11 cellular contexts compared by ENCODE assay signal in the genomic region with DNA sequence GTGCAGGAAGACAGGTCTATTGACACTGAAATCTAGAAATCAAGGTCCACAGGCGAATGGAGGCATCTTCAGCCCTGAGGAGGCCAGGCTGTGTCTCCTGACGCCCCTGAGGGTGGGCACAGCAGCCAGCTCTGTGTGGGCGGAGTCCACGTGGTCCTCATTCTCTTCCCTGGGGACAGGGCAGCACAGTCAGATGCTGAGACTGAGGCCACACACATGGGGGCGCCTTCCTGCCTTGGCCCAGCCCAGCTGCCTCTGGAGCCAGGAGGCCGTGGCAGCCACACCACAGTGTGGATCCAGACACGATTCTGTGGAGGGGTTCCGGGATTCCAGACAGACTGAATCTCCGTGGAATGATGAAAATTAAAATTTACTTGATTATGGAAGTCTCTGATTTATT. TPM values are rescaled to one million over a fixed set of nuclear protein-coding genes. Genes with fewer than 3 reads are reported as not detected.
A peak's percentile ranks its signal among the peaks of the same experiment; 100 is the strongest.
DNase-seq lines count a peak whose midpoint lies in the region; ATAC-seq and TF ChIP-seq lines count a peak whose summit lies in the region.
"Had no signal": no experiment of that assay in that cellular context is flagged by ENCODE, and none has a peak within 500 bp of the region (broad histone marks: within the 10 kb centered on the region; RNA-seq: fewer than 3 reads in every experiment).

No MANE protein-coding gene starts in this region.

- H3K27me3 Mint-ChIP-seq in WTC11 (ENCODE audit: low read depth): no peaks in the 10 kb centered on the region
- peaks cover 4% of the 10 kb centered on the region for H3K27me3 Mint-ChIP-seq in neural progenitor cell (ENCODE audit: insufficient read depth, low read depth)
- no peaks in the 10 kb centered on the region for H3K27me3 Mint-ChIP-seq in MCF 10A (ENCODE audit: insufficient read depth, unreplicated experiment)

- TF ChIP-seq CTCF in WTC11 (IDR thresholded peaks at IDR 0.05) (no peak), neural progenitor cell (IDR thresholded peaks at IDR 0.05) (no peak), MCF 10A (IDR thresholded peaks at IDR 0.05; ENCODE audit: unreplicated experiment) (no peak)

- H3K27ac ChIP-seq in neural progenitor cell: no peak overlapping the region
- H3K27ac ChIP-seq: esophagus muscularis mucosa had no signal

- peaks cover 24% of the 10 kb centered on the region for H3K36me3 Mint-ChIP-seq in WTC11
- peaks cover 4% of the 10 kb centered on the region for H3K36me3 Mint-ChIP-seq in neural progenitor cell
- peaks cover 69% of the 10 kb centered on the region for H3K36me3 Mint-ChIP-seq in MCF 10A (ENCODE audit: insufficient read depth, unreplicated experiment)

- H3K27me3 ChIP-seq in neural progenitor cell: no peaks in the 10 kb centered on the region
- H3K27me3 ChIP-seq: esophagus muscularis mucosa had no signal

- DNase-seq in NCI-H1436 (lab: John Stamatoyannopoulos, UW) (peak; percentile 29), NCI-H1436 treated with DMSO at 0.1 percent for 48 hours (lab: John Stamatoyannopoulos, UW) (no peak), WTC11 (ENCODE audit: low spot score) (no peak), neural progenitor cell (ENCODE audit: low spot score) (no peak), MCF 10A (ENCODE audit: unreplicated experiment) (no peak)
- DNase-seq in effector CD4-positive, alpha-beta T cell: no peak
- DNase-seq: activated CD4-positive, alpha-beta T cell treated with anti-CD3 and anti-CD28 coated beads for 4 hours; NCI-H2081 treated with DMSO at 0.1 percent for 48 hours; stimulated activated CD4-positive, alpha-beta T cell treated with anti-CD3 and anti-CD28 coated beads, Interleukin-1b, Interleukin-23, amount 100 ng/mL, for 48 hours; SW 1271 had no signal

- POLR2A ChIA-PET in WTC11 (lab: Charles Lee): no interaction called here
- POLR2A ChIA-PET in MCF 10A (lab: Yijun Ruan, JAX): interaction anchor here (1.7 kb wide), 1 partner anchor 66 kb away, joined by 4 read pairs; no protein-coding TSS in a partner anchor

- H3K4me2 ChIP-seq in neural progenitor cell: no peak overlapping the region

- H3K27ac Mint-ChIP-seq in WTC11 (no peak overlapping the region), neural progenitor cell (no peak overlapping the region), MCF 10A (ENCODE audit: low read depth, unreplicated experiment) (no peak overlapping the region)

- peaks cover 5% of the 10 kb centered on the region for H3F3A ChIP-seq in neural progenitor cell (ENCODE audit: low read depth)

- H3K36me3 ChIP-seq in neural progenitor cell: no peaks in the 10 kb centered on the region

- H3K9me3 Mint-ChIP-seq in WTC11 (no peaks in the 10 kb centered on the region), neural progenitor cell (no peaks in the 10 kb centered on the region), MCF 10A (ENCODE audit: unreplicated experiment) (no peaks in the 10 kb centered on the region)

- H3K4me3 Mint-ChIP-seq in WTC11 (no peak overlapping the region), neural progenitor cell (peak overlapping the region; percentile 38), MCF 10A (ENCODE audit: unreplicated experiment) (no peak overlapping the region)

- no peak overlapping the region for H3K9ac ChIP-seq in neural progenitor cell

- H3K4me1 ChIP-seq in neural progenitor cell: no peaks in the 10 kb centered on the region
- H3K4me1 ChIP-seq: esophagus muscularis mucosa had no signal

- H3K9me3 ChIP-seq in neural progenitor cell (ENCODE audit: low read depth): no peaks in the 10 kb centered on the region
- H3K9me3 ChIP-seq: esophagus muscularis mucosa had no signal

- H3K4me3 ChIP-seq in neural progenitor cell: no peak overlapping the region
- H3K4me3 ChIP-seq: esophagus muscularis mucosa had no signal

- H3K4me1 Mint-ChIP-seq in WTC11: no peaks in the 10 kb centered on the region
- H3K4me1 Mint-ChIP-seq in neural progenitor cell: no peaks in the 10 kb centered on the region
- no peaks in the 10 kb centered on the region for H3K4me1 Mint-ChIP-seq in MCF 10A (ENCODE audit: insufficient read depth, unreplicated experiment)

- peaks cover 9% of the 10 kb centered on the region for H4K20me1 ChIP-seq in neural progenitor cell (ENCODE audit: low read depth)

- CTCF ChIA-PET in WTC11 (lab: Charles Lee) (interaction anchor here (0.5 to 4.7 kb wide), 8 partner anchors 62 to 117 kb away, joined by 3 to 48 read pairs (median 3); no protein-coding TSS in a partner anchor), MCF 10A (lab: Yijun Ruan, JAX) (interaction anchor here (0.6 to 13.7 kb wide), 3 partner anchors 67 to 844 kb away, joined by 3 to 151 read pairs (median 4); no protein-coding TSS in a partner anchor)

- no peak for ATAC-seq in WTC11

- H3K79me2 ChIP-seq in neural progenitor cell (ENCODE audit: low read depth): no peaks in the 10 kb centered on the region

- intact Hi-C loops in MCF 10A (cut with micrococcal nuclease): loop anchor here (10.0 kb wide), 1 partner anchor 81 kb away; no protein-coding TSS in a partner anchor

- BruUV-seq in MCF 10A (replicated peaks; lab: Mats Ljungman, UMichigan): no TSS peak

- no peak overlapping the region for H2AFZ ChIP-seq in neural progenitor cell (replicated peaks)

TF ChIP-seq in WTC11, 78 proteins besides CTCF, POLR2A, EP300 and RAD21:
- peak; percentile 94 for TF ChIP-seq ZNF121 (CRISPR knock-in tag; IDR thresholded peaks at IDR 0.05)
- TF ChIP-seq RELA (CRISPR knock-in tag; IDR thresholded peaks at IDR 0.05; ENCODE audit: borderline replicate concordance): no peak
- no peak for TF ChIP-seq ZNF263 (CRISPR knock-in tag; IDR thresholded peaks at IDR 0.05; ENCODE audit: low read depth)
TF ChIP-seq in WTC11: peak in this region for 1.

RNA-seq across cellular contexts. Expression of a gene that starts 20.8 kb away (rescaled TPM):
- total RNA-seq in WTC11 (2021): 18.2 to 19.9 TPM (median 19.7 TPM) in 3 replicates
- 4.8 and 17.0 TPM in 2 replicates for total RNA-seq in neural progenitor cell (ENCODE audit: low replicate concordance)
- 2.5 and 6.5 TPM in 2 replicates for total RNA-seq in MCF 10A (2022)

RNA-seq across cellular contexts. Expression of a gene that starts 42.0 kb away (rescaled TPM):
- 45.0 to 66.7 TPM (median 47.7 TPM) in 3 replicates for total RNA-seq in WTC11 (2021)
- total RNA-seq in neural progenitor cell (ENCODE audit: low replicate concordance): 16.9 and 34.8 TPM in 2 replicates
- total RNA-seq in MCF 10A (2022): 85.0 and 86.3 TPM in 2 replicates

RNA-seq across cellular contexts. Expression of a gene that starts 57.3 kb away (rescaled TPM):
- total RNA-seq in WTC11 (2021): 113 to 128 TPM (median 119 TPM) in 3 replicates
- total RNA-seq in neural progenitor cell (ENCODE audit: low replicate concordance): 165 and 176 TPM in 2 replicates
- total RNA-seq in MCF 10A (2022): 100 and 109 TPM in 2 replicates
